In the genomic region with DNA sequence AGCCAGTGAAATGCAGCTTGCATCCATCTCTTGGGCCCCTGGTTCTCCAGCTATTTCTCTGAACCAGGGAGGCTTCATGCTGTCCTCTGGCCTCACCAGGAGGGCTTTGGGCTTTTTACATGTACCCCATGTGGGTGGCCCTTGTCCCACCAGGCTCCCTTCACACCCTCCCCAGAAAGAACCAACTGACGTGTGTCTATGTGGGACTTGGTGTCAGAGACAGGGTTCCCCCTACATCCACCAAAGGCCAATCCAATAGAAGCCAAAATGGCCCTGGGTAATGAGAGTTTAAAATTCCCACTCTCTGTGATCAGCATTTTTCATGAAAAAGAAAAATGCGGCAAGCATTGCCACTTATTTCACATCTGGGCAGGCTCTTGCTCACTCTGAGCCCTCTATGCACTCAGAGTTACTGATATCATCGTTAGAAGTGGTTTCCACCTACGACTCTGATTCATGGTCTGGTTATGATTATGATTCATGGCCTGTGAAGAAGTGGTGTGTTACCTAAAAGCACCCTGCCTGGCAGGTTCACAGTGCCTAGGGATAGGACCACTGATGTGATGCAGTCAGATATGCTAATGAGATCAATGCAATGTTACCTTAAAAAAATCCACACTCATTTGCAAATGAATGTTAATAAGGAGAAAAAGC, we compare ENCODE assay signal across 10 cellular contexts.
A peak's percentile ranks its signal among the peaks of the same experiment; 100 is the strongest.
DNase-seq lines count a peak whose midpoint lies in the region; ATAC-seq, FAIRE-seq and TF ChIP-seq lines count a peak whose summit lies in the region.
"Had no signal": no experiment of that assay in that cellular context is flagged by ENCODE, and none has a peak within 500 bp of the region (broad histone marks: within the 10 kb centered on the region; RNA-seq: fewer than 3 reads in every experiment).

No MANE protein-coding gene starts in this region.

- H3K27ac Mint-ChIP-seq in activated CD8-positive, alpha-beta T cell treated with anti-CD3 and anti-CD28 coated beads, Interleukin-2, amount 10 ng/mL, durations not matched to agents 7 days and 5 days: no peak overlapping the region
- H3K27ac Mint-ChIP-seq in stimulated activated naive CD8-positive, alpha-beta T cell treated with anti-CD3 and anti-CD28 coated beads, Interleukin-15, Interleukin-2, amounts not matched to agents 100 ng/mL and 50 ng/mL, for 24 hours: peak overlapping the region; percentile 72
- H3K27ac Mint-ChIP-seq in T-helper 17 cell (no peak overlapping the region), CD14-positive monocyte (no peak overlapping the region)
- H3K27ac Mint-ChIP-seq: type B pancreatic cell had no signal

- ATAC-seq in activated CD8-positive, alpha-beta T cell treated with anti-CD3 and anti-CD28 coated beads, Interleukin-2, amount 10 ng/mL, durations not matched to agents 7 days and 5 days: peak; percentile 42
- ATAC-seq in T-helper 17 cell (no peak), GM19463 (IDR thresholded peaks at IDR 0.05; ENCODE audit: unreplicated experiment) (no peak)

- H3K27me3 Mint-ChIP-seq in activated CD8-positive, alpha-beta T cell treated with anti-CD3 and anti-CD28 coated beads, Interleukin-2, amount 10 ng/mL, durations not matched to agents 7 days and 5 days (ENCODE audit: low read depth): no peaks in the 10 kb centered on the region
- peaks cover 5% of the 10 kb centered on the region for H3K27me3 Mint-ChIP-seq in stimulated activated naive CD8-positive, alpha-beta T cell treated with anti-CD3 and anti-CD28 coated beads, Interleukin-15, Interleukin-2, amounts not matched to agents 100 ng/mL and 50 ng/mL, for 24 hours
- H3K27me3 Mint-ChIP-seq in T-helper 17 cell: no peaks in the 10 kb centered on the region
- H3K27me3 Mint-ChIP-seq in CD14-positive monocyte (ENCODE audit: low read depth in 3 of 3): no peaks in the 10 kb centered on the region

- H3K9me1 ChIP-seq in keratinocyte (ENCODE audit: control insufficient read depth, extremely low read depth, insufficient read depth, low read length): no peaks in the 10 kb centered on the region

- POLR2A ChIA-PET in activated CD8-positive, alpha-beta T cell treated with anti-CD3 and anti-CD28 coated beads, Interleukin-2, amount 10 ng/mL, durations not matched to agents 7 days and 5 days (lab: Charles Lee): no interaction called here

- no peaks in the 10 kb centered on the region for H3K27me3 ChIP-seq in keratinocyte (ENCODE audit: control insufficient read depth, extremely low read depth, insufficient read depth, low read length)
- H3K27me3 ChIP-seq: ovary had no signal

- H2AFZ ChIP-seq in keratinocyte (ENCODE audit: control insufficient read depth, low read length): no peak overlapping the region

- peaks cover 2% of the 10 kb centered on the region for H3K4me1 Mint-ChIP-seq in activated CD8-positive, alpha-beta T cell treated with anti-CD3 and anti-CD28 coated beads, Interleukin-2, amount 10 ng/mL, durations not matched to agents 7 days and 5 days (ENCODE audit: low read depth)
- H3K4me1 Mint-ChIP-seq in stimulated activated naive CD8-positive, alpha-beta T cell treated with anti-CD3 and anti-CD28 coated beads, Interleukin-15, Interleukin-2, amounts not matched to agents 100 ng/mL and 50 ng/mL, for 24 hours (ENCODE audit: low read depth): peaks cover 21% of the 10 kb centered on the region
- H3K4me1 Mint-ChIP-seq in T-helper 17 cell: no peaks in the 10 kb centered on the region
- H3K4me1 Mint-ChIP-seq in CD14-positive monocyte: no peaks in the 10 kb centered on the region

- no peak overlapping the region for H3K4me3 Mint-ChIP-seq in activated CD8-positive, alpha-beta T cell treated with anti-CD3 and anti-CD28 coated beads, Interleukin-2, amount 10 ng/mL, durations not matched to agents 7 days and 5 days
- H3K4me3 Mint-ChIP-seq in stimulated activated naive CD8-positive, alpha-beta T cell treated with anti-CD3 and anti-CD28 coated beads, Interleukin-15, Interleukin-2, amounts not matched to agents 100 ng/mL and 50 ng/mL, for 24 hours: no peak overlapping the region
- H3K4me3 Mint-ChIP-seq in T-helper 17 cell (no peak overlapping the region), CD14-positive monocyte (no peak overlapping the region)
- H3K4me3 Mint-ChIP-seq: type B pancreatic cell had no signal

- intact Hi-C loops in CD14-positive monocyte (cut with micrococcal nuclease): no loop called here

- peak overlapping the region; percentile 30 for H3K9ac ChIP-seq in keratinocyte (ENCODE audit: control insufficient read depth, extremely low read depth, insufficient read depth, low read length)

- peaks cover 2% of the 10 kb centered on the region for H3K36me3 Mint-ChIP-seq in activated CD8-positive, alpha-beta T cell treated with anti-CD3 and anti-CD28 coated beads, Interleukin-2, amount 10 ng/mL, durations not matched to agents 7 days and 5 days (ENCODE audit: low read depth)
- H3K36me3 Mint-ChIP-seq in stimulated activated naive CD8-positive, alpha-beta T cell treated with anti-CD3 and anti-CD28 coated beads, Interleukin-15, Interleukin-2, amounts not matched to agents 100 ng/mL and 50 ng/mL, for 24 hours (ENCODE audit: low read depth): peaks cover 4% of the 10 kb centered on the region
- H3K36me3 Mint-ChIP-seq in T-helper 17 cell (ENCODE audit: low read depth): peaks cover 7% of the 10 kb centered on the region
- H3K36me3 Mint-ChIP-seq in CD14-positive monocyte: no peaks in the 10 kb centered on the region
- H3K36me3 Mint-ChIP-seq: type B pancreatic cell had no signal

- H3K27ac ChIP-seq in keratinocyte (ENCODE audit: control insufficient read depth, insufficient read depth, low read length): peak overlapping the region; percentile 59
- H3K27ac ChIP-seq: ovary had no signal

- DNase-seq in activated gamma-delta T cell treated with anti-CD3 and anti-CD28 coated beads, Interleukin-2, amount 50 U/mL, for 16 hours (ENCODE audit: low read depth): peak; percentile 1
- DNase-seq in activated gamma-delta T cell treated with Interleukin-2 at 50 U/mL for 16 hours (no peak), keratinocyte (ENCODE audit: low read depth, low spot score) (peak; percentile 54), T-helper 17 cell (no peak), CD14-positive monocyte (ENCODE audit: low spot score) (no peak)
- DNase-seq in activated CD8-positive, alpha-beta T cell treated with anti-CD3 and anti-CD28 coated beads, Interleukin-2, amount 10 ng/mL, durations not matched to agents 7 days and 5 days: peak; percentile 21
- DNase-seq: ovary had no signal

- no peaks in the 10 kb centered on the region for H4K20me1 ChIP-seq in keratinocyte (ENCODE audit: control insufficient read depth, extremely low read depth, insufficient read depth, low read length)

- no peaks in the 10 kb centered on the region for H3K79me2 ChIP-seq in keratinocyte (ENCODE audit: control insufficient read depth, insufficient read depth, low read length)

- no peak for TF ChIP-seq CTCF in keratinocyte (optimal IDR thresholded peaks at IDR 0.05 in 1 of 3, IDR thresholded peaks at IDR 0.05 in 1 of 3, conservative IDR thresholded peaks at IDR 0.05 in 1 of 3; ENCODE audit: extremely low read depth in 1 of 3, insufficient read depth in 2 of 3, low read length in 3 of 3)
- TF ChIP-seq CTCF in CD14-positive monocyte (IDR thresholded peaks at IDR 0.05): no peak

- H3K9me3 ChIP-seq in keratinocyte (ENCODE audit: control insufficient read depth, low read depth, low read length) (no peaks in the 10 kb centered on the region), T-helper 17 cell (ENCODE audit: control insufficient read depth, low read length, poor library complexity, severe bottlenecking) (no peaks in the 10 kb centered on the region)
- H3K9me3 ChIP-seq: ovary had no signal

- H3K4me3 ChIP-seq in keratinocyte (ENCODE audit: control insufficient read depth in 2 of 3, extremely low read depth in 1 of 3, insufficient read depth in 2 of 3, low read depth in 1 of 3, low read length in 3 of 3): no peak overlapping the region
- H3K4me3 ChIP-seq: ovary had no signal

- FAIRE-seq in keratinocyte (lab: Jason Lieb, UNC): peak; percentile 95

- no peaks in the 10 kb centered on the region for H3K36me3 ChIP-seq in keratinocyte (ENCODE audit: control insufficient read depth in 2 of 2, extremely low read depth in 1 of 2, insufficient read depth in 2 of 2, low read length in 2 of 2)
- H3K36me3 ChIP-seq: ovary had no signal

- dilution Hi-C loops in keratinocyte (cut with MboI; ENCODE audit: extremely low pct_ligation_motif_present, low sequenced_read_pairs): no loop called here

- peaks cover 19% of the 10 kb centered on the region for H3K9me3 Mint-ChIP-seq in activated CD8-positive, alpha-beta T cell treated with anti-CD3 and anti-CD28 coated beads, Interleukin-2, amount 10 ng/mL, durations not matched to agents 7 days and 5 days (ENCODE audit: insufficient read depth)
- no peaks in the 10 kb centered on the region for H3K9me3 Mint-ChIP-seq in stimulated activated naive CD8-positive, alpha-beta T cell treated with anti-CD3 and anti-CD28 coated beads, Interleukin-15, Interleukin-2, amounts not matched to agents 100 ng/mL and 50 ng/mL, for 24 hours
- H3K9me3 Mint-ChIP-seq in CD14-positive monocyte: peaks cover 0 to 14% (median 4%) of the 10 kb centered on the region in 7 donors

- CTCF ChIA-PET in activated CD8-positive, alpha-beta T cell treated with anti-CD3 and anti-CD28 coated beads, Interleukin-2, amount 10 ng/mL, durations not matched to agents 7 days and 5 days (lab: Charles Lee): no interaction called here

- peaks cover 7% of the 10 kb centered on the region for H3K4me1 ChIP-seq in keratinocyte (ENCODE audit: control insufficient read depth, extremely low read depth, insufficient read depth, low read length)

- H3K4me2 ChIP-seq in keratinocyte (ENCODE audit: control insufficient read depth, extremely low read depth, insufficient read depth, low read depth, low read length): peak overlapping the region; percentile 18

Comparison
In these comparisons a context has a peak if more than half of its experiments do, and no peak if none do; other contexts are left out.
1. DNase-seq: peak in activated gamma-delta T cell treated with anti-CD3 and anti-CD28 coated beads, Interleukin-2, amount 50 U/mL, for 16 hours (single experiment), activated CD8-positive, alpha-beta T cell treated with anti-CD3 and anti-CD28 coated beads, Interleukin-2, amount 10 ng/mL, durations not matched to agents 7 days and 5 days (single experiment) and keratinocyte (single experiment); none in activated gamma-delta T cell treated with Interleukin-2 at 50 U/mL for 16 hours (single experiment), T-helper 17 cell (0 of 3) and CD14-positive monocyte (single experiment).